In the genomic region with DNA sequence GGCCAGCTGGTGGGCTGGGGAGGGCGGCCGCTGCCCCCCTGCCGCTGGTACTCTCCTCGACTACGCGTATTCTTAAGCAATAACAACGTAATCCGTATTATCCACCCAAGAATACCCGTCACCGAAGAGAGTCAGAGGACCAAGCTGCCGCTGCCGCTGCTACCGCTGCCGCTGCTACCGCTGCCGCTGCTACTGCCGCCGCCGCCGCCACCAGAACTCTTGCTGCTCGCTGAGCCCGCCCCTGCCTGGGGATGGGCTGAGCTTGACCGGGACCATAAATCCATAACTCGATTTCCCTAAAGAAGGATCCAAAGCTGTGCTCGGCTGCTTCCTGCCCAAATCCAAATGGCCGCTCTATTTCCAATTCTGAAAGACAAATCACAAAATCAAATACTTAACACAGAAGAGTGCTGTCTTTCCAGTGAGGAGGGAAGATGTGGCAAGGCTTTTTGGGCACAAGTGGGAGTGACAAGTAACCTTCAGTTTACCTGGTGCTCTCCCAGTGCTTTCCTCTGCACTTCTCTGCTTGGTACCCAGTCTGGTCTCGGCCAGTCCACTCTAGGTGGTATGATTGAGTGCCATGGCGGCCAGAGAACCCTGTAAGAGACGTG, we compare ENCODE assay signal across 8 cellular contexts.
DNase-seq lines count a peak whose midpoint lies in the region; ATAC-seq and TF ChIP-seq lines count a peak whose summit lies in the region.

No MANE protein-coding gene starts in this region.

- no peak for TF ChIP-seq CTCF in uterus (IDR thresholded peaks at IDR 0.05)

- WGBS in HUES64, result 4% methylated on average over 27 of the region's 29 CpGs
- WGBS in iPS DF 6.9 (ENCODE audit: insufficient coverage, insufficient read length), result no CpG with 5 or more reads among the region's 29 CpGs

- DNase-seq in CD1c-positive myeloid dendritic cell (ENCODE audit: extremely low spot score) (peak; percentile 15), iPS DF 6.9 (ENCODE audit: low read depth, low spot score) (no peak), uterus (no peak), SKM-1 treated with dmso at 0.1 percent for 144 hours (lab: John Stamatoyannopoulos, UW; ENCODE audit: unreplicated experiment) (no peak)
- DNase-seq in activated naive CD8-positive, alpha-beta T cell treated with anti-CD3 and anti-CD28 coated beads for 36 hours, result peak; percentile 33
- no peak for DNase-seq in stimulated activated naive B cell treated with anti-CD40 and anti-IgM and Interleukin-4, amounts not matched to agents 10 μg/mL and 1 μg/mL and 100 μg/mL, for 72 hours

- no peaks in the 10 kb centered on the region for H3K36me3 ChIP-seq in HUES64 (ENCODE audit: insufficient read depth, low read length)
- H3K36me3 ChIP-seq in iPS DF 6.9 (ENCODE audit: control insufficient read depth, insufficient read depth, low read length), result no peaks in the 10 kb centered on the region; the same call in 1 of the 2 replicates
- H3K36me3 ChIP-seq in uterus, result no peaks in the 10 kb centered on the region

- H3K27me3 ChIP-seq in HUES64 (ENCODE audit: insufficient read depth, low read length) (peaks cover 85% of the 10 kb centered on the region), iPS DF 6.9 (ENCODE audit: control insufficient read depth, insufficient read depth, low read length) (peaks cover 46% of the 10 kb centered on the region), uterus (peaks cover 3 to 52% of the 10 kb centered on the region in 2 donors)

- H3K4me3 ChIP-seq in HUES64 (ENCODE audit: low read length) (peak overlapping the region; percentile 60), iPS DF 6.9 (ENCODE audit: low read length) (peak overlapping the region; percentile 56; the same call in 1 of the 2 replicates), uterus (no peak overlapping the region)

- no peaks in the 10 kb centered on the region for H3K9me3 ChIP-seq in HUES64 (ENCODE audit: insufficient read depth, low read depth, low read length)
- no peaks in the 10 kb centered on the region for H3K9me3 ChIP-seq in iPS DF 6.9 (ENCODE audit: control insufficient read depth, insufficient read depth, low read length)
- no peaks in the 10 kb centered on the region for H3K9me3 ChIP-seq in uterus

- peak overlapping the region; percentile 77 for H3K4me3 Mint-ChIP-seq in activated naive CD8-positive, alpha-beta T cell treated with anti-CD3 and anti-CD28 coated beads for 36 hours
- peak overlapping the region; percentile 74 to 76 for H3K4me3 Mint-ChIP-seq in stimulated activated naive B cell treated with anti-CD40 and anti-IgM and Interleukin-4, amounts not matched to agents 10 μg/mL and 1 μg/mL and 100 μg/mL, for 72 hours

- H3K27me3 Mint-ChIP-seq in activated naive CD8-positive, alpha-beta T cell treated with anti-CD3 and anti-CD28 coated beads for 36 hours, result peaks cover 80% of the 10 kb centered on the region
- H3K27me3 Mint-ChIP-seq in stimulated activated naive B cell treated with anti-CD40 and anti-IgM and Interleukin-4, amounts not matched to agents 10 μg/mL and 1 μg/mL and 100 μg/mL, for 72 hours, result peaks cover 63 to 68% of the 10 kb centered on the region in 2 donors

- ATAC-seq in stimulated activated naive B cell treated with anti-CD40 and anti-IgM and Interleukin-4, amounts not matched to agents 10 μg/mL and 1 μg/mL and 100 μg/mL, for 72 hours (replicated peaks), result peak; percentile 25 to 30
- no peak for ATAC-seq in GM18520 (IDR thresholded peaks at IDR 0.05; ENCODE audit: unreplicated experiment)

- H3K9me3 Mint-ChIP-seq in activated naive CD8-positive, alpha-beta T cell treated with anti-CD3 and anti-CD28 coated beads for 36 hours, result no peaks in the 10 kb centered on the region
- no peaks in the 10 kb centered on the region for H3K9me3 Mint-ChIP-seq in stimulated activated naive B cell treated with anti-CD40 and anti-IgM and Interleukin-4, amounts not matched to agents 10 μg/mL and 1 μg/mL and 100 μg/mL, for 72 hours

- TF ChIP-seq POLR2A in uterus (IDR thresholded peaks at IDR 0.05), result no peak

- no peak overlapping the region for H3K27ac Mint-ChIP-seq in activated naive CD8-positive, alpha-beta T cell treated with anti-CD3 and anti-CD28 coated beads for 36 hours
- H3K27ac Mint-ChIP-seq in stimulated activated naive B cell treated with anti-CD40 and anti-IgM and Interleukin-4, amounts not matched to agents 10 μg/mL and 1 μg/mL and 100 μg/mL, for 72 hours, result peak overlapping the region; percentile 38

- no peak overlapping the region for H3K9ac ChIP-seq in HUES64 (ENCODE audit: low read depth, low read length)

- H3K36me3 Mint-ChIP-seq in activated naive CD8-positive, alpha-beta T cell treated with anti-CD3 and anti-CD28 coated beads for 36 hours, result no peaks in the 10 kb centered on the region
- peaks cover 0 to 2% of the 10 kb centered on the region in 2 donors for H3K36me3 Mint-ChIP-seq in stimulated activated naive B cell treated with anti-CD40 and anti-IgM and Interleukin-4, amounts not matched to agents 10 μg/mL and 1 μg/mL and 100 μg/mL, for 72 hours

- H3K27ac ChIP-seq in HUES64 (ENCODE audit: low read depth, low read length) (no peak overlapping the region), iPS DF 6.9 (ENCODE audit: low read length) (no peak overlapping the region), uterus (no peak overlapping the region)

- intact Hi-C loops in uterus (cut with DNase I; ENCODE audit: low total_unique reads), result loop anchor here (5.0 kb wide), 1 partner anchor 1809 kb away; no protein-coding TSS in a partner anchor

- H3K4me1 Mint-ChIP-seq in activated naive CD8-positive, alpha-beta T cell treated with anti-CD3 and anti-CD28 coated beads for 36 hours, result peaks cover 29% of the 10 kb centered on the region
- H3K4me1 Mint-ChIP-seq in stimulated activated naive B cell treated with anti-CD40 and anti-IgM and Interleukin-4, amounts not matched to agents 10 μg/mL and 1 μg/mL and 100 μg/mL, for 72 hours, result peaks cover 29 to 40% of the 10 kb centered on the region in 2 donors

- H3K4me1 ChIP-seq in HUES64 (ENCODE audit: insufficient read depth, low read length), result peaks cover 26% of the 10 kb centered on the region
- peaks cover 5% of the 10 kb centered on the region; the same call in 1 of the 2 replicates for H3K4me1 ChIP-seq in iPS DF 6.9 (ENCODE audit: control insufficient read depth, insufficient read depth, low read length)
- H3K4me1 ChIP-seq in uterus, result peaks cover 0 to 6% of the 10 kb centered on the region in 2 donors

Comparison
In these comparisons a context has a peak if more than half of its experiments do, and no peak if none do; other contexts are left out.
1. DNase-seq: peak in CD1c-positive myeloid dendritic cell (single experiment) and activated naive CD8-positive, alpha-beta T cell treated with anti-CD3 and anti-CD28 coated beads for 36 hours (single experiment); none in iPS DF 6.9 (single experiment), stimulated activated naive B cell treated with anti-CD40 and anti-IgM and Interleukin-4, amounts not matched to agents 10 μg/mL and 1 μg/mL and 100 μg/mL, for 72 hours (single experiment), uterus (0 of 2) and SKM-1 treated with dmso at 0.1 percent for 144 hours (single experiment).
2. H3K4me3 ChIP-seq: peak in HUES64 (single experiment) and iPS DF 6.9 (single experiment); none in uterus (0 of 2).